10 cellular contexts compared by ENCODE assay signal in genomic region chr5:174531782-174532191, GRCh38.
DNase-seq lines count a peak whose midpoint lies in the region; ATAC-seq, FAIRE-seq and TF ChIP-seq lines count a peak whose summit lies in the region.
"Had no signal": no experiment of that assay in that cellular context is flagged by ENCODE, and none has a peak within 500 bp of the region (broad histone marks: within the 10 kb centered on the region; RNA-seq: fewer than 3 reads in every experiment).

No MANE protein-coding gene starts in this region.

- peaks cover 0 to 9% (median 0%) of the 10 kb centered on the region in 7 donors for H3K4me1 Mint-ChIP-seq in naive thymus-derived CD4-positive, alpha-beta T cell
- H3K4me1 Mint-ChIP-seq: naive B cell had no signal

- H3K4me2 ChIP-seq in PC-3 (ENCODE audit: low read length), result peak overlapping the region; percentile 68

- H3K9me2 ChIP-seq in PC-3 (replicated peaks; ENCODE audit: low read length), result no peaks in the 10 kb centered on the region

- DNase-seq in NCI-H187 (lab: John Stamatoyannopoulos, UW), result peak; percentile 11 to 20
- no peak for DNase-seq in NCI-H187 treated with DMSO at 0.1 percent for 48 hours (lab: John Stamatoyannopoulos, UW)
- peak; percentile 7 for DNase-seq in PC-3
- peak; percentile 40 for DNase-seq in glomerular visceral epithelial cell (ENCODE audit: extremely low spot score)
- peak; percentile 12 for DNase-seq in urothelium cell line (ENCODE audit: low spot score)
- DNase-seq in stimulated activated CD4-positive, alpha-beta T cell treated with anti-CD3 and anti-CD28 coated beads, Interleukin-4, amount 100 ng/mL, for 4 hours, result no peak
- DNase-seq in inferior parietal cortex (ENCODE audit: extremely low spot score), result no peak
- no peak for DNase-seq in naive thymus-derived CD4-positive, alpha-beta T cell
- DNase-seq: naive B cell, spleen had no signal

- H3K9me3 ChIP-seq in PC-3 (ENCODE audit: low read length), result no peaks in the 10 kb centered on the region
- H3K9me3 ChIP-seq in naive thymus-derived CD4-positive, alpha-beta T cell (ENCODE audit: control insufficient read depth in 2 of 3, low read length in 3 of 3), result no peaks in the 10 kb centered on the region
- H3K9me3 ChIP-seq: spleen had no signal

- H2AFZ ChIP-seq in PC-3 (ENCODE audit: low read length), result no peak overlapping the region

- intact Hi-C loops in PC-3 (cut with micrococcal nuclease), result loop anchor here (5.0 kb wide), 1 partner anchor 41 kb away; no protein-coding TSS in a partner anchor
- intact Hi-C loops in naive thymus-derived CD4-positive, alpha-beta T cell (cut with micrococcal nuclease), result no loop called here

- CTCF ChIA-PET in PC-3 (lab: Charles Lee), result no interaction called here
- CTCF ChIA-PET in naive thymus-derived CD4-positive, alpha-beta T cell (lab: Charles Lee), result no interaction called here

- H4K20me1 ChIP-seq in PC-3 (ENCODE audit: low read length), result no peaks in the 10 kb centered on the region

- peaks cover 0 to 3% (median 0%) of the 10 kb centered on the region in 11 donors for H3K9me3 Mint-ChIP-seq in naive thymus-derived CD4-positive, alpha-beta T cell

- H3K4me3 ChIP-seq in PC-3 (ENCODE audit: low read length), result no peak overlapping the region
- H3K4me3 ChIP-seq in naive thymus-derived CD4-positive, alpha-beta T cell (ENCODE audit: low read length), result no peak overlapping the region
- H3K4me3 ChIP-seq: spleen had no signal

- no peak overlapping the region for H3K4me3 Mint-ChIP-seq in naive thymus-derived CD4-positive, alpha-beta T cell
- H3K4me3 Mint-ChIP-seq: naive B cell had no signal

- no peaks in the 10 kb centered on the region for H3K79me2 ChIP-seq in PC-3 (ENCODE audit: low read length)

- peak overlapping the region; percentile 99 for H3K27ac ChIP-seq in PC-3 (ENCODE audit: low read length)
- no peak overlapping the region for H3K27ac ChIP-seq in naive thymus-derived CD4-positive, alpha-beta T cell (ENCODE audit: low read depth, low read length)

- no peaks in the 10 kb centered on the region for H3F3A ChIP-seq in PC-3 (ENCODE audit: low read length, unreplicated experiment)

- FAIRE-seq in urothelium cell line (lab: Jason Lieb, UNC), result no peak

- peak overlapping the region; percentile 63 for H3K9ac ChIP-seq in PC-3 (ENCODE audit: low read length)

- H3K36me3 Mint-ChIP-seq in naive thymus-derived CD4-positive, alpha-beta T cell, result no peaks in the 10 kb centered on the region
- H3K36me3 Mint-ChIP-seq: naive B cell had no signal

- H3K36me3 ChIP-seq in PC-3 (ENCODE audit: low read depth, low read length), result no peaks in the 10 kb centered on the region
- H3K36me3 ChIP-seq in naive thymus-derived CD4-positive, alpha-beta T cell (ENCODE audit: control insufficient read depth in 2 of 3, insufficient read depth in 3 of 3, low read length in 3 of 3), result no peaks in the 10 kb centered on the region
- H3K36me3 ChIP-seq: spleen had no signal

- peaks cover 66% of the 10 kb centered on the region for H3K4me1 ChIP-seq in PC-3 (ENCODE audit: insufficient read depth, low read length)
- H3K4me1 ChIP-seq in naive thymus-derived CD4-positive, alpha-beta T cell (ENCODE audit: control insufficient read depth in 2 of 2, insufficient read depth in 2 of 2, low read length in 2 of 2), result no peaks in the 10 kb centered on the region

- H3K27ac Mint-ChIP-seq in naive thymus-derived CD4-positive, alpha-beta T cell, result no peak overlapping the region

- ATAC-seq in PC-3, result no peak
- no peak for ATAC-seq in naive thymus-derived CD4-positive, alpha-beta T cell

- H3K27me3 ChIP-seq in PC-3 (ENCODE audit: low read length), result no peaks in the 10 kb centered on the region
- H3K27me3 ChIP-seq in naive thymus-derived CD4-positive, alpha-beta T cell (ENCODE audit: control insufficient read depth in 2 of 2, insufficient read depth in 2 of 2, low read length in 2 of 2), result no peaks in the 10 kb centered on the region

- POLR2A ChIA-PET in PC-3 (lab: Charles Lee; ENCODE audit: unreplicated experiment), result no interaction called here
- POLR2A ChIA-PET in naive thymus-derived CD4-positive, alpha-beta T cell (lab: Charles Lee), result no interaction called here

- no peak for TF ChIP-seq CTCF in PC-3 (conservative IDR thresholded peaks at IDR 0.05; ENCODE audit: low read depth, low read length)

- no TSS peak for BruUV-seq in PC-3 (replicated peaks; lab: Mats Ljungman, UMichigan)

- peaks cover 0 to 38% (median 16%) of the 10 kb centered on the region in 5 donors for H3K27me3 Mint-ChIP-seq in naive thymus-derived CD4-positive, alpha-beta T cell

Comparison
In these comparisons a context has a peak if more than half of its experiments do, and no peak if none do; other contexts are left out.
1. DNase-seq: peak in NCI-H187 (2 of 2), PC-3 (single experiment), glomerular visceral epithelial cell (single experiment) and urothelium cell line (single experiment); none in NCI-H187 treated with DMSO at 0.1 percent for 48 hours (single experiment), stimulated activated CD4-positive, alpha-beta T cell treated with anti-CD3 and anti-CD28 coated beads, Interleukin-4, amount 100 ng/mL, for 4 hours (0 of 2), inferior parietal cortex (single experiment) and naive thymus-derived CD4-positive, alpha-beta T cell (0 of 9).